7 cellular contexts compared by ENCODE assay signal in genomic region chr17:4366312-4367063, GRCh38.
DNase-seq lines count a peak whose midpoint lies in the region; ATAC-seq, FAIRE-seq and TF ChIP-seq lines count a peak whose summit lies in the region.

TSS of gene UBE2G1 (minus strand) at chr17:4366675. CDS start at chr17:4366316, 359 bp downstream.

- H3K4me3 ChIP-seq in retinal pigment epithelial cell (ENCODE audit: low read length) = peak within 1 kb of the TSS; percentile 65

- ATAC-seq in HG02981 (IDR thresholded peaks at IDR 0.05; ENCODE audit: unreplicated experiment) = peak; percentile 63

- FAIRE-seq in GM18507 (lab: Jason Lieb, UNC) = peak; percentile 95

- peak; percentile 27 for TF ChIP-seq CTCF in retinal pigment epithelial cell (conservative IDR thresholded peaks at IDR 0.05; ENCODE audit: low read depth, low read length)

- DNase-seq in GM18507 (ENCODE audit: extremely low spot score, insufficient read length, low read depth) (peak; percentile 89), NCI-H2081 (lab: John Stamatoyannopoulos, UW) (peak; percentile 92 to 93), T1000 (lab: John Stamatoyannopoulos, UW) (peak; percentile 96), astrocyte of the hippocampus (ENCODE audit: low read depth, low spot score) (peak; percentile 99), hippocampal formation (lab: John Stamatoyannopoulos, UW) (peak; percentile 94 to 97), retinal pigment epithelial cell (ENCODE audit: low read depth) (peak; percentile 82)

Comparison
In these comparisons a context has a peak if more than half of its experiments do, and no peak if none do; other contexts are left out.
1. Peak in every context shown above with its lines: DNase-seq, ATAC-seq and H3K4me3 ChIP-seq.